1 cellular context compared by ENCODE assay signal in genomic region chr2:173963323-173963816, GRCh38.
TF ChIP-seq lines count a peak whose summit lies in the region.

No MANE protein-coding gene starts in this region.

TF ChIP-seq in K562, 482 proteins besides CTCF, POLR2A, EP300 and RAD21 (continued from another document and continues in another):
- TF ChIP-seq CEBPG (CRISPR knock-in tag; IDR thresholded peaks at IDR 0.05) (no peak), CEBPG (tag; conservative IDR thresholded peaks at IDR 0.05 in 1 of 2, IDR thresholded peaks at IDR 0.05 in 1 of 2) (peak in 1 of 2 experiments; percentile 63; a peak in 1 of 4 replicates), ZSCAN32 (CRISPR knock-in tag; IDR thresholded peaks at IDR 0.05) (0 out of 2 replicates have a peak, but pooled peaks have one; percentile 31), ZNF561 (CRISPR knock-in tag; conservative IDR thresholded peaks at IDR 0.05) (0 out of 2 replicates have a peak, but pooled peaks have one; percentile 73), DACH1 (IDR thresholded peaks at IDR 0.05; ENCODE audit: partially characterized antibody) (no peak), ESRRB (CRISPR knock-in tag; IDR thresholded peaks at IDR 0.05; ENCODE audit: borderline replicate concordance) (no peak), ETV6 (IDR thresholded peaks at IDR 0.05; ENCODE audit: borderline replicate concordance in 1 of 2, low read depth in 2 of 2, low read length in 1 of 2) (no peak), ETV6 (CRISPR knock-in tag; IDR thresholded peaks at IDR 0.05; ENCODE audit: borderline replicate concordance) (no peak), RFX1 (IDR thresholded peaks at IDR 0.05) (no peak), MLLT1 (IDR thresholded peaks at IDR 0.05) (peak in 1 of 2 experiments; percentile 9; a peak in 1 of 4 replicates), RB1 (IDR thresholded peaks at IDR 0.05; ENCODE audit: low read depth) (peak; percentile 43; the same call in 1 of the 2 replicates), MNT (conservative IDR thresholded peaks at IDR 0.05) (peak in 1 of 2 experiments; percentile 4; a peak in 1 of 4 replicates), ZNF583 (CRISPR knock-in tag; IDR thresholded peaks at IDR 0.05) (0 out of 2 replicates have a peak, but pooled peaks have one; percentile 45), ZNF324 (CRISPR knock-in tag; IDR thresholded peaks at IDR 0.05) (no peak), GABPB1 (CRISPR knock-in tag; IDR thresholded peaks at IDR 0.05) (no peak), RREB1 (CRISPR knock-in tag; IDR thresholded peaks at IDR 0.05) (0 out of 2 replicates have a peak, but pooled peaks have one; percentile 42), TBL1XR1 (IDR thresholded peaks at IDR 0.05; ENCODE audit: low read length in 2 of 2) (0 out of 4 replicates have a peak, but pooled peaks have one; percentile 8 to 44), FOXA3 (CRISPR knock-in tag; conservative IDR thresholded peaks at IDR 0.05 in 1 of 2, IDR thresholded peaks at IDR 0.05 in 1 of 2) (no peak; a peak in 1 of 4 replicates), NELFE (IDR thresholded peaks at IDR 0.05; ENCODE audit: insufficient read depth, insufficient read length) (no peak), ZNF143 (CRISPR knock-in tag; IDR thresholded peaks at IDR 0.05) (no peak), ZC3H8 (IDR thresholded peaks at IDR 0.05) (no peak), E2F8 (IDR thresholded peaks at IDR 0.05; ENCODE audit: low read depth, partially characterized antibody) (peak; percentile 20), ZFP1 (CRISPR knock-in tag; IDR thresholded peaks at IDR 0.05) (0 out of 2 replicates have a peak, but pooled peaks have one; percentile 34), HES1 (IDR thresholded peaks at IDR 0.05; ENCODE audit: low read depth) (no peak), ZFP91 (CRISPR knock-in tag; IDR thresholded peaks at IDR 0.05) (no peak), NR4A1 (CRISPR knock-in tag; IDR thresholded peaks at IDR 0.05) (0 out of 2 replicates have a peak, but pooled peaks have one; percentile 50), NR4A1 (tag; IDR thresholded peaks at IDR 0.05) (no peak), SMC3 (conservative IDR thresholded peaks at IDR 0.05; ENCODE audit: insufficient read depth, low read depth, low read length) (0 out of 2 replicates have a peak, but pooled peaks have one; percentile 3), ZC3H11A (IDR thresholded peaks at IDR 0.05; ENCODE audit: low read depth, low read length) (peak; percentile 86; the same call in 1 of the 2 replicates), MAZ (CRISPR knock-in tag; conservative IDR thresholded peaks at IDR 0.05 in 1 of 2, IDR thresholded peaks at IDR 0.05 in 1 of 2) (0 out of 4 replicates have a peak, but pooled peaks of 1 of the 2 experiments have one; percentile 25), TSHZ1 (CRISPR knock-in tag; IDR thresholded peaks at IDR 0.05) (no peak), TEAD4 (IDR thresholded peaks at IDR 0.05; ENCODE audit: low read length) (peak; percentile 65), TEAD4 (CRISPR knock-in tag; IDR thresholded peaks at IDR 0.05; ENCODE audit: borderline replicate concordance) (no peak), MTA3 (IDR thresholded peaks at IDR 0.05; ENCODE audit: borderline replicate concordance) (no peak), NFIX (CRISPR knock-in tag; IDR thresholded peaks at IDR 0.05; ENCODE audit: low read depth) (no peak), KAT8 (IDR thresholded peaks at IDR 0.05; ENCODE audit: low read depth) (0 out of 2 replicates have a peak, but pooled peaks have one; percentile 73), ZNF507 (tag; conservative IDR thresholded peaks at IDR 0.05) (no peak), DPF2 (IDR thresholded peaks at IDR 0.05) (0 out of 2 replicates have a peak, but pooled peaks have one; percentile 10), HIVEP1 (CRISPR knock-in tag; IDR thresholded peaks at IDR 0.05) (0 out of 2 replicates have a peak, but pooled peaks have one; percentile 4), PTTG1 (tag; IDR thresholded peaks at IDR 0.05; ENCODE audit: low read depth) (no peak), SP1 (CRISPR knock-in tag; IDR thresholded peaks at IDR 0.05) (peak; percentile 12; the same call in 1 of the 2 replicates)
